In genomic region chr16:3242709-3243108, GRCh38 we compare ENCODE assay signal across 1 cellular context.
TF ChIP-seq lines count a peak whose summit lies in the region.

No MANE protein-coding gene starts in this region.

TF ChIP-seq in HepG2, 621 proteins besides CTCF, POLR2A, EP300 and RAD21:
- TF ChIP-seq SUZ12 (IDR thresholded peaks at IDR 0.05; ENCODE audit: low read depth, low read length), result no peak
- TF ChIP-seq FOSL2 (CRISPR knock-in tag; IDR thresholded peaks at IDR 0.05), result peak; percentile 54; the same call in 1 of the 2 replicates
- no peak for TF ChIP-seq MEF2D (CRISPR knock-in tag; IDR thresholded peaks at IDR 0.05)
- TF ChIP-seq REPIN1 (CRISPR knock-in tag; IDR thresholded peaks at IDR 0.05; ENCODE audit: borderline replicate concordance, low read depth), result no peak
- TF ChIP-seq CEBPG (CRISPR knock-in tag; IDR thresholded peaks at IDR 0.05), result peak; percentile 39; the same call in 1 of the 2 replicates
- no peak for TF ChIP-seq SMAD1 (CRISPR knock-in tag; IDR thresholded peaks at IDR 0.05; ENCODE audit: borderline replicate concordance, low read depth)
- TF ChIP-seq CEBPB (IDR thresholded peaks at IDR 0.05; ENCODE audit: borderline replicate concordance, low read depth, low read length), result peak; percentile 77; the same call in 1 of the 2 replicates
- TF ChIP-seq ZNF207 (IDR thresholded peaks at IDR 0.05; ENCODE audit: borderline replicate concordance), result no peak
- no peak for TF ChIP-seq ZNF225 (CRISPR knock-in tag; IDR thresholded peaks at IDR 0.05)
- no peak for TF ChIP-seq POLR2AphosphoS2 (IDR thresholded peaks at IDR 0.05; ENCODE audit: low read depth, low read length)
